ENCODE assay signal across 1 cellular context in genomic region chr19:50325310-50326100, GRCh38.
TF ChIP-seq lines count a peak whose summit lies in the region.

No MANE protein-coding gene starts in this region.

TF ChIP-seq in K562, 482 proteins besides CTCF, POLR2A, EP300 and RAD21 (continued from another document and continues in another):
- TF ChIP-seq HMBOX1 (IDR thresholded peaks at IDR 0.05): no peak
- no peak for TF ChIP-seq MLLT1 (IDR thresholded peaks at IDR 0.05)
- TF ChIP-seq SIRT6 (IDR thresholded peaks at IDR 0.05; ENCODE audit: low read depth, low read length): no peak
- TF ChIP-seq ZBTB1 (CRISPR knock-in tag; IDR thresholded peaks at IDR 0.05; ENCODE audit: borderline replicate concordance, low read depth): peak; percentile 43; the same call in 1 of the 2 replicates
- no peak for TF ChIP-seq NBN (IDR thresholded peaks at IDR 0.05; ENCODE audit: low read depth)
- TF ChIP-seq CTBP1 (IDR thresholded peaks at IDR 0.05; ENCODE audit: borderline replicate concordance): peak; percentile 59; the same call in 1 of the 2 replicates
- no peak for TF ChIP-seq RBM22 (IDR thresholded peaks at IDR 0.05; ENCODE audit: low read depth, low read length, poor library complexity, severe bottlenecking)
- peak; percentile 34; the same call in 1 of the 2 replicates for TF ChIP-seq KLF13 (tag; IDR thresholded peaks at IDR 0.05; ENCODE audit: borderline replicate concordance, low read depth)
- peak; percentile 82; the same call in 1 of the 2 replicates for TF ChIP-seq MED1 (CRISPR knock-in tag; IDR thresholded peaks at IDR 0.05; ENCODE audit: borderline replicate concordance)
- TF ChIP-seq KDM2B (CRISPR knock-in tag; IDR thresholded peaks at IDR 0.05): no peak
- TF ChIP-seq MYBL2 (IDR thresholded peaks at IDR 0.05; ENCODE audit: low read depth): no peak
- no peak for TF ChIP-seq MYBL2 (CRISPR knock-in tag; IDR thresholded peaks at IDR 0.05; ENCODE audit: borderline replicate concordance)
- no peak for TF ChIP-seq ZNF384 (IDR thresholded peaks at IDR 0.05; ENCODE audit: low read depth, low read length)
- no peak for TF ChIP-seq CC2D1A (IDR thresholded peaks at IDR 0.05)
- no peak for TF ChIP-seq CBFA2T2 (conservative IDR thresholded peaks at IDR 0.05)
- TF ChIP-seq, protein P1, sequence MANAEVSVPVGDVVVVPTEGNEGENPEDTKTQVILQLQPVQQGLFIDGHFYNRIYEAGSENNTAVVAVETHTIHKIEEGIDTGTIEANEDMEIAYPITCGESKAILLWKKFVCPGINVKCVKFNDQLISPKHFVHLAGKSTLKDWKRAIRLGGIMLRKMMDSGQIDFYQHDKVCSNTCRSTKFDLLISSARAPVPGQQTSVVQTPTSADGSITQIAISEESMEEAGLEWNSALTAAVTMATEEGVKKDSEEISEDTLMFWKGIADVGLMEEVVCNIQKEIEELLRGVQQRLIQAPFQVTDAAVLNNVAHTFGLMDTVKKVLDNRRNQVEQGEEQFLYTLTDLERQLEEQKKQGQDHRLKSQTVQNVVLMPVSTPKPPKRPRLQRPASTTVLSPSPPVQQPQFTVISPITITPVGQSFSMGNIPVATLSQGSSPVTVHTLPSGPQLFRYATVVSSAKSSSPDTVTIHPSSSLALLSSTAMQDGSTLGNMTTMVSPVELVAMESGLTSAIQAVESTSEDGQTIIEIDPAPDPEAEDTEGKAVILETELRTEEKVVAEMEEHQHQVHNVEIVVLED (CRISPR knock-in tag; IDR thresholded peaks at IDR 0.05): peak; percentile 27; the same call in 1 of the 2 replicates
- TF ChIP-seq ATF3 (IDR thresholded peaks at IDR 0.05): no peak
- no peak for TF ChIP-seq ATF3 (CRISPR knock-in tag; conservative IDR thresholded peaks at IDR 0.05)
- no peak for TF ChIP-seq CBX2 (IDR thresholded peaks at IDR 0.05; ENCODE audit: insufficient read depth, low read length, poor library complexity, severe bottlenecking)
- no peak for TF ChIP-seq SAFB2 (IDR thresholded peaks at IDR 0.05; ENCODE audit: borderline replicate concordance, low read depth, low read length, severe bottlenecking)
- TF ChIP-seq HMGN3 (IDR thresholded peaks at IDR 0.05; ENCODE audit: borderline replicate concordance, extremely low read depth, insufficient read length, low read depth, low read length): peak; percentile 75
- TF ChIP-seq EGR1 (conservative IDR thresholded peaks at IDR 0.05): peak; percentile 11; the same call in 1 of the 2 replicates
- no peak for TF ChIP-seq ZNF507 (tag; conservative IDR thresholded peaks at IDR 0.05)
- TF ChIP-seq ZNF583 (CRISPR knock-in tag; IDR thresholded peaks at IDR 0.05): no peak
- no peak for TF ChIP-seq THRB (CRISPR knock-in tag; conservative IDR thresholded peaks at IDR 0.05)
- TF ChIP-seq RBM15 (IDR thresholded peaks at IDR 0.05; ENCODE audit: insufficient read depth, low read length): no peak
- no peak for TF ChIP-seq NCOA2 (IDR thresholded peaks at IDR 0.05; ENCODE audit: partially characterized antibody in 2 of 2)
- no peak for TF ChIP-seq FOXM1 (IDR thresholded peaks at IDR 0.05; ENCODE audit: low read depth)
- TF ChIP-seq FOXM1 (CRISPR knock-in tag; IDR thresholded peaks at IDR 0.05; ENCODE audit: low read depth): peak; percentile 47; the same call in 1 of the 2 replicates
- no peak for TF ChIP-seq THAP7 (CRISPR knock-in tag; IDR thresholded peaks at IDR 0.05)
- TF ChIP-seq LARP7 (IDR thresholded peaks at IDR 0.05): no peak
- TF ChIP-seq TBP (optimal IDR thresholded peaks at IDR 0.05; ENCODE audit: low read depth, low read length): peak; percentile 30
- no peak for TF ChIP-seq MTA1 (IDR thresholded peaks at IDR 0.05; ENCODE audit: borderline replicate concordance)
- TF ChIP-seq SMARCA5 (IDR thresholded peaks at IDR 0.05): no peak
- TF ChIP-seq FOS (IDR thresholded peaks at IDR 0.05; ENCODE audit: extremely low read depth, insufficient read length): no peak
- TF ChIP-seq MNT (conservative IDR thresholded peaks at IDR 0.05): peak in 1 of 2 experiments; percentile 51; a peak in 1 of 4 replicates
- TF ChIP-seq RBBP5 (IDR thresholded peaks at IDR 0.05; ENCODE audit: borderline replicate concordance, insufficient read depth, low read length, poor library complexity, severe bottlenecking): no peak
- TF ChIP-seq ZNF134 (CRISPR knock-in tag; conservative IDR thresholded peaks at IDR 0.05): no peak
- peak; percentile 85 to 93; a peak in 3 of 4 replicates for TF ChIP-seq SIN3A (IDR thresholded peaks at IDR 0.05; ENCODE audit: borderline replicate concordance in 2 of 2, control insufficient read depth in 1 of 2, low read depth in 2 of 2, low read length in 2 of 2)
- TF ChIP-seq PML (IDR thresholded peaks at IDR 0.05; ENCODE audit: low read length): no peak
- TF ChIP-seq, protein P2, sequence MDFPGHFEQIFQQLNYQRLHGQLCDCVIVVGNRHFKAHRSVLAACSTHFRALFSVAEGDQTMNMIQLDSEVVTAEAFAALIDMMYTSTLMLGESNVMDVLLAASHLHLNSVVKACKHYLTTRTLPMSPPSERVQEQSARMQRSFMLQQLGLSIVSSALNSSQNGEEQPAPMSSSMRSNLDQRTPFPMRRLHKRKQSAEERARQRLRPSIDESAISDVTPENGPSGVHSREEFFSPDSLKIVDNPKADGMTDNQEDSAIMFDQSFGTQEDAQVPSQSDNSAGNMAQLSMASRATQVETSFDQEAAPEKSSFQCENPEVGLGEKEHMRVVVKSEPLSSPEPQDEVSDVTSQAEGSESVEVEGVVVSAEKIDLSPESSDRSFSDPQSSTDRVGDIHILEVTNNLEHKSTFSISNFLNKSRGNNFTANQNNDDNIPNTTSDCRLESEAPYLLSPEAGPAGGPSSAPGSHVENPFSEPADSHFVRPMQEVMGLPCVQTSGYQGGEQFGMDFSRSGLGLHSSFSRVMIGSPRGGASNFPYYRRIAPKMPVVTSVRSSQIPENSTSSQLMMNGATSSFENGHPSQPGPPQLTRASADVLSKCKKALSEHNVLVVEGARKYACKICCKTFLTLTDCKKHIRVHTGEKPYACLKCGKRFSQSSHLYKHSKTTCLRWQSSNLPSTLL (IDR thresholded peaks at IDR 0.05): no peak
- no peak for TF ChIP-seq GATA2 (CRISPR knock-in tag; IDR thresholded peaks at IDR 0.05)
- TF ChIP-seq SRF (CRISPR knock-in tag; IDR thresholded peaks at IDR 0.05): peak in 1 of 2 experiments; percentile 36; a peak in 1 of 4 replicates
- TF ChIP-seq ZBTB2 (IDR thresholded peaks at IDR 0.05): peak; percentile 76; the same call in 1 of the 2 replicates
- TF ChIP-seq HCFC1 (IDR thresholded peaks at IDR 0.05; ENCODE audit: low read depth, low read length): peak; percentile 18; the same call in 1 of the 2 replicates
- TF ChIP-seq SMAD3 (CRISPR knock-in tag; conservative IDR thresholded peaks at IDR 0.05): no peak
- no peak; the same call in 1 of the 2 replicates for TF ChIP-seq ZNF175 (CRISPR knock-in tag; IDR thresholded peaks at IDR 0.05; ENCODE audit: low read depth)
- no peak for TF ChIP-seq ZNF764 (CRISPR knock-in tag; IDR thresholded peaks at IDR 0.05; ENCODE audit: low read depth)
- TF ChIP-seq, protein P3, sequence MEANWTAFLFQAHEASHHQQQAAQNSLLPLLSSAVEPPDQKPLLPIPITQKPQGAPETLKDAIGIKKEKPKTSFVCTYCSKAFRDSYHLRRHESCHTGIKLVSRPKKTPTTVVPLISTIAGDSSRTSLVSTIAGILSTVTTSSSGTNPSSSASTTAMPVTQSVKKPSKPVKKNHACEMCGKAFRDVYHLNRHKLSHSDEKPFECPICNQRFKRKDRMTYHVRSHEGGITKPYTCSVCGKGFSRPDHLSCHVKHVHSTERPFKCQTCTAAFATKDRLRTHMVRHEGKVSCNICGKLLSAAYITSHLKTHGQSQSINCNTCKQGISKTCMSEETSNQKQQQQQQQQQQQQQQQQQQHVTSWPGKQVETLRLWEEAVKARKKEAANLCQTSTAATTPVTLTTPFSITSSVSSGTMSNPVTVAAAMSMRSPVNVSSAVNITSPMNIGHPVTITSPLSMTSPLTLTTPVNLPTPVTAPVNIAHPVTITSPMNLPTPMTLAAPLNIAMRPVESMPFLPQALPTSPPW (CRISPR knock-in tag; IDR thresholded peaks at IDR 0.05): peak; percentile 82
- no peak for TF ChIP-seq E2F1 (CRISPR knock-in tag; IDR thresholded peaks at IDR 0.05)
- no peak for TF ChIP-seq ZEB2 (IDR thresholded peaks at IDR 0.05)
- no peak for TF ChIP-seq CEBPG (CRISPR knock-in tag; IDR thresholded peaks at IDR 0.05)
- no peak for TF ChIP-seq CEBPG (tag; conservative IDR thresholded peaks at IDR 0.05 in 1 of 2, IDR thresholded peaks at IDR 0.05 in 1 of 2)
- peak; percentile 81; the same call in 1 of the 2 replicates for TF ChIP-seq NR3C1 (CRISPR knock-in tag; IDR thresholded peaks at IDR 0.05)
